17 cellular contexts compared by ENCODE assay signal in genomic region chr6:27442932-27443331, GRCh38.
DNase-seq lines count a peak whose midpoint lies in the region; ATAC-seq and TF ChIP-seq lines count a peak whose summit lies in the region.
"Had no signal": no experiment of that assay in that cellular context is flagged by ENCODE, and none has a peak within 500 bp of the region (broad histone marks: within the 10 kb centered on the region; RNA-seq: fewer than 3 reads in every experiment).

No MANE protein-coding gene starts in this region.

- no peak overlapping the region for H3K27ac ChIP-seq in HEK293 (ENCODE audit: extremely low read depth, low read depth, low read length)
- peak overlapping the region; percentile 35 for H3K27ac ChIP-seq in cingulate gyrus (ENCODE audit: low read depth, low read length)
- no peak overlapping the region for H3K27ac ChIP-seq in coronary artery
- H3K27ac ChIP-seq: 22Rv1, A549 had no signal

- no peaks in the 10 kb centered on the region for H3K4me1 ChIP-seq in HEK293 (ENCODE audit: control insufficient read depth, insufficient read depth, low read length)
- H3K4me1 ChIP-seq: A549, Caco-2, HAP-1 had no signal

- no peak overlapping the region for H3K4me3 ChIP-seq in HEK293 (ENCODE audit: low read depth, low read length)
- H3K4me3 ChIP-seq in coronary artery = no peak overlapping the region
- H3K4me3 ChIP-seq: A549, HAP-1 had no signal

- ATAC-seq in HG03378 (IDR thresholded peaks at IDR 0.05; ENCODE audit: unreplicated experiment) = no peak
- ATAC-seq: A549 had no signal

- no peaks in the 10 kb centered on the region for H3K36me3 ChIP-seq in HEK293 (ENCODE audit: control insufficient read depth in 2 of 2, insufficient read depth in 1 of 2, low read length in 2 of 2)
- H3K36me3 ChIP-seq: HAP-1 had no signal

- CTCF ChIA-PET in HEK293 (lab: Yijun Ruan, JAX) = no interaction called here

- H3K9me3 ChIP-seq in HEK293 (ENCODE audit: control insufficient read depth, insufficient read depth, low read depth, low read length) = no peaks in the 10 kb centered on the region
- H3K9me3 ChIP-seq: Caco-2, HAP-1 had no signal

- DNase-seq in middle frontal gyrus (ENCODE audit: extremely low spot score, low spot score) (peak; percentile 20), Ammon's horn (ENCODE audit: low spot score) (no peak), coronary artery (ENCODE audit: low spot score) (no peak)
- DNase-seq: ACHN; AML-193; C1 segment of cervical spinal cord; Caco-2; CD4-positive, alpha-beta memory T cell; DMS153; DND-41; GOT3 had no signal

- no peak for TF ChIP-seq CTCF in HEK293 (tag by site-specific recombination; IDR thresholded peaks at IDR 0.05)
- no peak for TF ChIP-seq CTCF in coronary artery (IDR thresholded peaks at IDR 0.05)

- POLR2A ChIA-PET in HEK293 (lab: Yijun Ruan, JAX) = no interaction called here

TF ChIP-seq in HEK293, 187 proteins besides CTCF, POLR2A, EP300 and RAD21:
- TF ChIP-seq ATF2 (tag by site-specific recombination; IDR thresholded peaks at IDR 0.05; ENCODE audit: low read depth) (no peak), ZNF366 (tag by site-specific recombination; conservative IDR thresholded peaks at IDR 0.05) (0 out of 2 replicates have a peak, but pooled peaks have one; percentile 25)
